9 cellular contexts compared by ENCODE assay signal in the genomic region with DNA sequence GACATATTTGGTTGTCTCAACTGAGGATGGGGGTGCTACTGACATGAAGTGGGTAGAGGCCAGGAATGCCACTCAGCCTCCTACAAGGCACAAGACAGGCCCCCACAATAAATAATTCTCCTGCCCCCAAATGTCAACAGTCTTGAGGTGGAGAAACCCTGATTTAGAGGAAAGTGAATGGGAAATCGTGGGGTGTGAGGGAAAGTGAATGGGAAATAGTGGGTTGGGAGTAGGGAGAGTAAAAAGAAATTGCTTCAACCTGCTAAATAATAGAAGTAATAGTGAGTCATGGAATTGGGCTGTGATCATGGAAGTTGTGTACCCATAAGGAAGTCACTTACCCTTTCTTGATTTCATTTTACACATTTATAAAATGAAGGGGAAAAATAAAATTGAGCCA. TPM values are rescaled to one million over a fixed set of nuclear protein-coding genes. Genes with fewer than 3 reads are reported as not detected.
"Had no signal": no experiment of that assay in that cellular context is flagged by ENCODE, and none has a peak within 500 bp of the region (broad histone marks: within the 10 kb centered on the region; RNA-seq: fewer than 3 reads in every experiment).

No MANE protein-coding gene starts in this region.

- H3K9ac ChIP-seq: GM23248 had no signal

- H3K4me1 ChIP-seq: HAP-1 had no signal

- H3K4me3 ChIP-seq: GM23248, GM23338, HAP-1 had no signal

- H3K27ac ChIP-seq: GM23248 had no signal

- DNase-seq: GM23248, GOT3, H7, H9, HCEC 1CT, HFFc6 had no signal

- H2AFZ ChIP-seq: GM23248 had no signal

- H3K36me3 ChIP-seq: HAP-1 had no signal

- H3K4me2 ChIP-seq: GM23338 had no signal

- H3K9me3 ChIP-seq: HAP-1 had no signal

- ATAC-seq: GM23338, HCT116 had no signal

RNA-seq across cellular contexts. Expression of gene TMEM233, which starts 16.7 kb away (rescaled TPM):
- total RNA-seq: GM23248, H7, H9, HFFc6 had no signal
